In genomic region chr11:67353317-67354313, GRCh38 we compare ENCODE assay signal across 1 cellular context.
TF ChIP-seq lines count a peak whose summit lies in the region.

Gene POLD4, minus strand, starts transcription at chr11:67353546. Its CDS starts 147 bp downstream, at chr11:67353399.

TF ChIP-seq in HepG2, 621 proteins besides CTCF, POLR2A, EP300 and RAD21 (continued from another document and continues in another):
- no peak for TF ChIP-seq PRDM10 (CRISPR knock-in tag; IDR thresholded peaks at IDR 0.05; ENCODE audit: low read depth)
- TF ChIP-seq ARID2 (CRISPR knock-in tag; IDR thresholded peaks at IDR 0.05; ENCODE audit: borderline replicate concordance): no peak
- TF ChIP-seq ELK4 (CRISPR knock-in tag; IDR thresholded peaks at IDR 0.05; ENCODE audit: borderline replicate concordance): no peak
- no peak for TF ChIP-seq NCOA2 (CRISPR knock-in tag; IDR thresholded peaks at IDR 0.05)
- no peak for TF ChIP-seq U2AF1 (optimal IDR thresholded peaks at IDR 0.05; ENCODE audit: low read depth, low read length)
- peak; percentile 56; the same call in 1 of the 2 replicates for TF ChIP-seq ZNF776 (CRISPR knock-in tag; IDR thresholded peaks at IDR 0.05)
- no peak for TF ChIP-seq ZSCAN29 (CRISPR knock-in tag; conservative IDR thresholded peaks at IDR 0.05)
- TF ChIP-seq, protein P1, sequence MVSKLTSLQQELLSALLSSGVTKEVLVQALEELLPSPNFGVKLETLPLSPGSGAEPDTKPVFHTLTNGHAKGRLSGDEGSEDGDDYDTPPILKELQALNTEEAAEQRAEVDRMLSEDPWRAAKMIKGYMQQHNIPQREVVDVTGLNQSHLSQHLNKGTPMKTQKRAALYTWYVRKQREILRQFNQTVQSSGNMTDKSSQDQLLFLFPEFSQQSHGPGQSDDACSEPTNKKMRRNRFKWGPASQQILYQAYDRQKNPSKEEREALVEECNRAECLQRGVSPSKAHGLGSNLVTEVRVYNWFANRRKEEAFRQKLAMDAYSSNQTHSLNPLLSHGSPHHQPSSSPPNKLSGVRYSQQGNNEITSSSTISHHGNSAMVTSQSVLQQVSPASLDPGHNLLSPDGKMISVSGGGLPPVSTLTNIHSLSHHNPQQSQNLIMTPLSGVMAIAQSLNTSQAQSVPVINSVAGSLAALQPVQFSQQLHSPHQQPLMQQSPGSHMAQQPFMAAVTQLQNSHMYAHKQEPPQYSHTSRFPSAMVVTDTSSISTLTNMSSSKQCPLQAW (CRISPR knock-in tag; IDR thresholded peaks at IDR 0.05): peak; percentile 84
- TF ChIP-seq HINFP (CRISPR knock-in tag; IDR thresholded peaks at IDR 0.05; ENCODE audit: low read depth): no peak
- TF ChIP-seq MATR3 (CRISPR knock-in tag; IDR thresholded peaks at IDR 0.05): no peak
- no peak for TF ChIP-seq NCOA1 (CRISPR knock-in tag; IDR thresholded peaks at IDR 0.05)
- TF ChIP-seq DNMT3B (CRISPR knock-in tag; conservative IDR thresholded peaks at IDR 0.05): no peak
- no peak for TF ChIP-seq MAF1 (CRISPR knock-in tag; IDR thresholded peaks at IDR 0.05; ENCODE audit: borderline replicate concordance)
- TF ChIP-seq CHD2 (IDR thresholded peaks at IDR 0.05; ENCODE audit: low read depth, low read length): peak; percentile 80; the same call in 1 of the 2 replicates
- 0 out of 2 replicates have a peak, but pooled peaks have one; percentile 33 for TF ChIP-seq SNAPC2 (CRISPR knock-in tag; IDR thresholded peaks at IDR 0.05)
- no peak for TF ChIP-seq HMG20B (CRISPR knock-in tag; conservative IDR thresholded peaks at IDR 0.05)
- no peak; the same call in 1 of the 2 replicates for TF ChIP-seq NCOR1 (IDR thresholded peaks at IDR 0.05; ENCODE audit: borderline replicate concordance, low read length)
- peak; percentile 40 for TF ChIP-seq TEAD3 (CRISPR knock-in tag; optimal IDR thresholded peaks at IDR 0.05; ENCODE audit: borderline replicate concordance)
- TF ChIP-seq ZNF326 (CRISPR knock-in tag; IDR thresholded peaks at IDR 0.05; ENCODE audit: borderline replicate concordance): no peak
- no peak for TF ChIP-seq ZNF33B (CRISPR knock-in tag; IDR thresholded peaks at IDR 0.05)
- no peak for TF ChIP-seq ZNF616 (CRISPR knock-in tag; IDR thresholded peaks at IDR 0.05; ENCODE audit: low read depth)
- peak; percentile 43; the same call in 1 of the 3 replicates for TF ChIP-seq MXI1 (IDR thresholded peaks at IDR 0.05; ENCODE audit: borderline replicate concordance, low read depth, low read length)
- no peak for TF ChIP-seq FOXJ3 (CRISPR knock-in tag; IDR thresholded peaks at IDR 0.05; ENCODE audit: borderline replicate concordance)
- peak; percentile 85 for TF ChIP-seq SP2 (CRISPR knock-in tag; IDR thresholded peaks at IDR 0.05)
- TF ChIP-seq PAX8 (CRISPR knock-in tag; IDR thresholded peaks at IDR 0.05; ENCODE audit: borderline replicate concordance): no peak
- TF ChIP-seq, protein P2, sequence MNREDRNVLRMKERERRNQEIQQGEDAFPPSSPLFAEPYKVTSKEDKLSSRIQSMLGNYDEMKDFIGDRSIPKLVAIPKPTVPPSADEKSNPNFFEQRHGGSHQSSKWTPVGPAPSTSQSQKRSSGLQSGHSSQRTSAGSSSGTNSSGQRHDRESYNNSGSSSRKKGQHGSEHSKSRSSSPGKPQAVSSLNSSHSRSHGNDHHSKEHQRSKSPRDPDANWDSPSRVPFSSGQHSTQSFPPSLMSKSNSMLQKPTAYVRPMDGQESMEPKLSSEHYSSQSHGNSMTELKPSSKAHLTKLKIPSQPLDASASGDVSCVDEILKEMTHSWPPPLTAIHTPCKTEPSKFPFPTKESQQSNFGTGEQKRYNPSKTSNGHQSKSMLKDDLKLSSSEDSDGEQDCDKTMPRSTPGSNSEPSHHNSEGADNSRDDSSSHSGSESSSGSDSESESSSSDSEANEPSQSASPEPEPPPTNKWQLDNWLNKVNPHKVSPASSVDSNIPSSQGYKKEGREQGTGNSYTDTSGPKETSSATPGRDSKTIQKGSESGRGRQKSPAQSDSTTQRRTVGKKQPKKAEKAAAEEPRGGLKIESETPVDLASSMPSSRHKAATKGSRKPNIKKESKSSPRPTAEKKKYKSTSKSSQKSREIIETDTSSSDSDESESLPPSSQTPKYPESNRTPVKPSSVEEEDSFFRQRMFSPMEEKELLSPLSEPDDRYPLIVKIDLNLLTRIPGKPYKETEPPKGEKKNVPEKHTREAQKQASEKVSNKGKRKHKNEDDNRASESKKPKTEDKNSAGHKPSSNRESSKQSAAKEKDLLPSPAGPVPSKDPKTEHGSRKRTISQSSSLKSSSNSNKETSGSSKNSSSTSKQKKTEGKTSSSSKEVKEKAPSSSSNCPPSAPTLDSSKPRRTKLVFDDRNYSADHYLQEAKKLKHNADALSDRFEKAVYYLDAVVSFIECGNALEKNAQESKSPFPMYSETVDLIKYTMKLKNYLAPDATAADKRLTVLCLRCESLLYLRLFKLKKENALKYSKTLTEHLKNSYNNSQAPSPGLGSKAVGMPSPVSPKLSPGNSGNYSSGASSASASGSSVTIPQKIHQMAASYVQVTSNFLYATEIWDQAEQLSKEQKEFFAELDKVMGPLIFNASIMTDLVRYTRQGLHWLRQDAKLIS (CRISPR knock-in tag; IDR thresholded peaks at IDR 0.05): no peak
- TF ChIP-seq ZNF260 (CRISPR knock-in tag; IDR thresholded peaks at IDR 0.05; ENCODE audit: borderline replicate concordance, low read depth): no peak
- TF ChIP-seq AHDC1 (CRISPR knock-in tag; IDR thresholded peaks at IDR 0.05; ENCODE audit: borderline replicate concordance): no peak
- TF ChIP-seq SRSF1 (optimal IDR thresholded peaks at IDR 0.05; ENCODE audit: low read depth, low read length): peak; percentile 85
- TF ChIP-seq ZBTB20 (CRISPR knock-in tag; IDR thresholded peaks at IDR 0.05; ENCODE audit: borderline replicate concordance, low read depth): no peak; the same call in 1 of the 2 replicates
- TF ChIP-seq, protein P3, sequence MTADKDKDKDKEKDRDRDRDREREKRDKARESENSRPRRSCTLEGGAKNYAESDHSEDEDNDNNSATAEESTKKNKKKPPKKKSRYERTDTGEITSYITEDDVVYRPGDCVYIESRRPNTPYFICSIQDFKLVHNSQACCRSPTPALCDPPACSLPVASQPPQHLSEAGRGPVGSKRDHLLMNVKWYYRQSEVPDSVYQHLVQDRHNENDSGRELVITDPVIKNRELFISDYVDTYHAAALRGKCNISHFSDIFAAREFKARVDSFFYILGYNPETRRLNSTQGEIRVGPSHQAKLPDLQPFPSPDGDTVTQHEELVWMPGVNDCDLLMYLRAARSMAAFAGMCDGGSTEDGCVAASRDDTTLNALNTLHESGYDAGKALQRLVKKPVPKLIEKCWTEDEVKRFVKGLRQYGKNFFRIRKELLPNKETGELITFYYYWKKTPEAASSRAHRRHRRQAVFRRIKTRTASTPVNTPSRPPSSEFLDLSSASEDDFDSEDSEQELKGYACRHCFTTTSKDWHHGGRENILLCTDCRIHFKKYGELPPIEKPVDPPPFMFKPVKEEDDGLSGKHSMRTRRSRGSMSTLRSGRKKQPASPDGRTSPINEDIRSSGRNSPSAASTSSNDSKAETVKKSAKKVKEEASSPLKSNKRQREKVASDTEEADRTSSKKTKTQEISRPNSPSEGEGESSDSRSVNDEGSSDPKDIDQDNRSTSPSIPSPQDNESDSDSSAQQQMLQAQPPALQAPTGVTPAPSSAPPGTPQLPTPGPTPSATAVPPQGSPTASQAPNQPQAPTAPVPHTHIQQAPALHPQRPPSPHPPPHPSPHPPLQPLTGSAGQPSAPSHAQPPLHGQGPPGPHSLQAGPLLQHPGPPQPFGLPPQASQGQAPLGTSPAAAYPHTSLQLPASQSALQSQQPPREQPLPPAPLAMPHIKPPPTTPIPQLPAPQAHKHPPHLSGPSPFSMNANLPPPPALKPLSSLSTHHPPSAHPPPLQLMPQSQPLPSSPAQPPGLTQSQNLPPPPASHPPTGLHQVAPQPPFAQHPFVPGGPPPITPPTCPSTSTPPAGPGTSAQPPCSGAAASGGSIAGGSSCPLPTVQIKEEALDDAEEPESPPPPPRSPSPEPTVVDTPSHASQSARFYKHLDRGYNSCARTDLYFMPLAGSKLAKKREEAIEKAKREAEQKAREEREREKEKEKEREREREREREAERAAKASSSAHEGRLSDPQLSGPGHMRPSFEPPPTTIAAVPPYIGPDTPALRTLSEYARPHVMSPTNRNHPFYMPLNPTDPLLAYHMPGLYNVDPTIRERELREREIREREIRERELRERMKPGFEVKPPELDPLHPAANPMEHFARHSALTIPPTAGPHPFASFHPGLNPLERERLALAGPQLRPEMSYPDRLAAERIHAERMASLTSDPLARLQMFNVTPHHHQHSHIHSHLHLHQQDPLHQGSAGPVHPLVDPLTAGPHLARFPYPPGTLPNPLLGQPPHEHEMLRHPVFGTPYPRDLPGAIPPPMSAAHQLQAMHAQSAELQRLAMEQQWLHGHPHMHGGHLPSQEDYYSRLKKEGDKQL (CRISPR knock-in tag; IDR thresholded peaks at IDR 0.05; ENCODE audit: low read depth): no peak
- TF ChIP-seq ZSCAN21 (CRISPR knock-in tag; IDR thresholded peaks at IDR 0.05; ENCODE audit: borderline replicate concordance): peak; percentile 88
- no peak for TF ChIP-seq ZNF772 (CRISPR knock-in tag; IDR thresholded peaks at IDR 0.05)
